ENCODE assay signal across 12 cellular contexts in the genomic region with DNA sequence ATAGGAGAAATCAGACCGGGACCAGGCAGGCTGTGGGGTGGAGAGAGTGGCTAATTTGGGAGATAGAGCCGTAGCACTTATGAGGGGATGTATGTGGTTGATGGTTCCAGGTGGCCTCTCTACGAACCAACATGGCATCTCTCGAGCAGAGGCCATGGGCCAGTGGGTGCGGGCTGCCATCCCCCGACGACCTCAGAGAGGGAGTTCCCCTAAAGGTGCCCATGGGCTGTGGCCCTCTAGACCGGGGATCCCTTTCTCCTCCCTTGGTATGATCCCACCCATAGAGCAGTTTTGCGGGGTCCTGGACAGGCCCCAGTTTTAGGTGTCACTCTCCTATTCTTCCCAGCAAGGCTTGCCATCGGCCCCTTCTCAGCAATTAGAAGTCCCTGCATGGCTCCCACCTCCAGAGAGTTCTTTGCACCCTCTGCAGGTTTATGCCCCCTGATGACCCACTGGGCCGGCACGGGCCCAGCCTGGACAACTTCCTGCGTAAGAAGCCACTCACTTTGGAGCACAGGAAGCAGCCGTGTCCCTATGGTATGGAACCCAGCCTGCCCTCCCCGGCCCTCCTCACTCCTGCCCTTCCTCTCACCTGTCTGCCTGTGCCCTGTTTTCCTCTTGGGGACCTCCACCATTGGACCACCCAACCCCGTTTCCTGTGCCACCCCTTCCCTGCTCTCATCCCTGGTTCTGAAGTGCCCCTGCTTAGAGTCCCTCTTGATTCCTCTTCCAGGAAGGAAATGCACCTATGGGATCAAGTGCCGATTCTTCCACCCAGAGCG. TPM values are rescaled to one million over a fixed set of nuclear protein-coding genes. Genes with fewer than 3 reads are reported as not detected.
A peak's percentile ranks its signal among the peaks of the same experiment; 100 is the strongest.
DNase-seq lines count a peak whose midpoint lies in the region; ATAC-seq and TF ChIP-seq lines count a peak whose summit lies in the region.
"Had no signal": no experiment of that assay in that cellular context is flagged by ENCODE, and none has a peak within 500 bp of the region (broad histone marks: within the 10 kb centered on the region; RNA-seq: fewer than 3 reads in every experiment).

No MANE protein-coding gene starts in this region.

- H3K4me3 Mint-ChIP-seq in activated CD8-positive, alpha-beta memory T cell treated with anti-CD3 and anti-CD28 coated beads, Interleukin-2, amount 10 ng/mL, durations not matched to agents 7 days and 5 days = no peak overlapping the region
- H3K4me3 Mint-ChIP-seq: nephron progenitor cell had no signal

- H3K27me3 ChIP-seq in RWPE2 (ENCODE audit: insufficient read depth, poor library complexity, severe bottlenecking) (no peaks in the 10 kb centered on the region), gastrocnemius medialis (no peaks in the 10 kb centered on the region)
- H3K27me3 ChIP-seq in effector memory CD4-positive, alpha-beta T cell (replicated peaks; ENCODE audit: control insufficient read depth, insufficient read depth, low read length, poor library complexity, severe bottlenecking) = no peaks in the 10 kb centered on the region

- H3K4me1 Mint-ChIP-seq in activated CD8-positive, alpha-beta memory T cell treated with anti-CD3 and anti-CD28 coated beads, Interleukin-2, amount 10 ng/mL, durations not matched to agents 7 days and 5 days = peaks cover 44% of the 10 kb centered on the region

- in situ Hi-C loops in gastrocnemius medialis (cut with MboI; ENCODE audit: low sequenced_read_pairs in 4 of 4) = no loop called here

- ATAC-seq in activated CD8-positive, alpha-beta memory T cell treated with anti-CD3 and anti-CD28 coated beads, Interleukin-2, amount 10 ng/mL, durations not matched to agents 7 days and 5 days = no peak
- ATAC-seq in RWPE2 (ENCODE audit: low read depth) (no peak), gastrocnemius medialis (no peak), HG03280 (IDR thresholded peaks at IDR 0.05; ENCODE audit: unreplicated experiment) (no peak), HG03039 (IDR thresholded peaks at IDR 0.05; ENCODE audit: unreplicated experiment) (no peak), HG02970 (IDR thresholded peaks at IDR 0.05; ENCODE audit: low FRiP score, unreplicated experiment) (no peak)

- intact Hi-C loops in gastrocnemius medialis (cut with DNase I; ENCODE audit: low total_unique reads) = no loop called here

- H3K9me3 ChIP-seq in RWPE2 (ENCODE audit: severe bottlenecking) = no peaks in the 10 kb centered on the region
- no peaks in the 10 kb centered on the region for H3K9me3 ChIP-seq in effector memory CD4-positive, alpha-beta T cell (ENCODE audit: control insufficient read depth, low read length)
- H3K9me3 ChIP-seq in gastrocnemius medialis = no peaks in the 10 kb centered on the region

- H3K9me3 Mint-ChIP-seq in activated CD8-positive, alpha-beta memory T cell treated with anti-CD3 and anti-CD28 coated beads, Interleukin-2, amount 10 ng/mL, durations not matched to agents 7 days and 5 days (ENCODE audit: low read depth) = no peaks in the 10 kb centered on the region
- H3K9me3 Mint-ChIP-seq: nephron progenitor cell had no signal

- H3K36me3 Mint-ChIP-seq in activated CD8-positive, alpha-beta memory T cell treated with anti-CD3 and anti-CD28 coated beads, Interleukin-2, amount 10 ng/mL, durations not matched to agents 7 days and 5 days = peaks cover 40% of the 10 kb centered on the region

- H3K36me3 ChIP-seq in RWPE2 (ENCODE audit: low read depth) (peaks cover 73% of the 10 kb centered on the region), gastrocnemius medialis (peaks cover 3 to 54% of the 10 kb centered on the region in 2 donors)
- peaks cover 59% of the 10 kb centered on the region for H3K36me3 ChIP-seq in effector memory CD4-positive, alpha-beta T cell (ENCODE audit: control insufficient read depth, insufficient read depth, low read length)

- TF ChIP-seq CTCF in RWPE2 (IDR thresholded peaks at IDR 0.05; ENCODE audit: poor library complexity, severe bottlenecking) = no peak
- TF ChIP-seq CTCF in gastrocnemius medialis (IDR thresholded peaks at IDR 0.05 in 4 of 5, conservative IDR thresholded peaks at IDR 0.05 in 1 of 5) = no peak

- H3K27ac Mint-ChIP-seq in activated CD8-positive, alpha-beta memory T cell treated with anti-CD3 and anti-CD28 coated beads, Interleukin-2, amount 10 ng/mL, durations not matched to agents 7 days and 5 days = peak overlapping the region; percentile 97
- H3K27ac Mint-ChIP-seq: nephron progenitor cell had no signal

- H3K27me3 Mint-ChIP-seq in activated CD8-positive, alpha-beta memory T cell treated with anti-CD3 and anti-CD28 coated beads, Interleukin-2, amount 10 ng/mL, durations not matched to agents 7 days and 5 days = no peaks in the 10 kb centered on the region

- H3K27ac ChIP-seq in RWPE2 (ENCODE audit: poor library complexity, severe bottlenecking) = peak overlapping the region; percentile 98
- H3K27ac ChIP-seq in effector memory CD4-positive, alpha-beta T cell (ENCODE audit: insufficient read depth, low read length, poor library complexity, severe bottlenecking) = peak overlapping the region; percentile 99
- peak overlapping the region; percentile 89 to 98 (median 97) for H3K27ac ChIP-seq in gastrocnemius medialis

- DNase-seq in activated CD8-positive, alpha-beta memory T cell treated with anti-CD3 and anti-CD28 coated beads, Interleukin-2, amount 10 ng/mL, durations not matched to agents 7 days and 5 days = peak; percentile 37
- DNase-seq in activated CD8-positive, alpha-beta memory T cell treated with anti-CD3 and anti-CD28 coated beads, Interleukin-2, amount 50 U/mL, for 48 hours = no peak
- no peak for DNase-seq in RWPE2 (ENCODE audit: low spot score)
- no peak for DNase-seq in effector memory CD4-positive, alpha-beta T cell
- DNase-seq in gastrocnemius medialis = no peak
- DNase-seq: DMS79 treated with DMSO at 0.1 percent for 48 hours, MM.1S, nephron progenitor cell, SW 1271 had no signal

- H3K4me1 ChIP-seq in RWPE2 (ENCODE audit: insufficient read depth, poor library complexity, severe bottlenecking) (peaks cover 45% of the 10 kb centered on the region), gastrocnemius medialis (peaks cover 50 to 57% of the 10 kb centered on the region in 2 donors)
- peaks cover 40% of the 10 kb centered on the region for H3K4me1 ChIP-seq in effector memory CD4-positive, alpha-beta T cell (ENCODE audit: control insufficient read depth, insufficient read depth, low read length, poor library complexity, severe bottlenecking)

- no peak for TF ChIP-seq POLR2A in gastrocnemius medialis (IDR thresholded peaks at IDR 0.05)

- CTCF ChIA-PET in activated CD8-positive, alpha-beta memory T cell treated with anti-CD3 and anti-CD28 coated beads, Interleukin-2, amount 10 ng/mL, durations not matched to agents 7 days and 5 days (lab: Charles Lee) = no interaction called here

- H3K4me3 ChIP-seq in RWPE2 (ENCODE audit: severe bottlenecking) (no peak overlapping the region), gastrocnemius medialis (no peak overlapping the region)
- no peak overlapping the region for H3K4me3 ChIP-seq in effector memory CD4-positive, alpha-beta T cell (ENCODE audit: insufficient read depth, low read depth, low read length, poor library complexity, severe bottlenecking)

RNA-seq across cellular contexts. Expression of a gene that starts 7.8 kb away (rescaled TPM):
- total RNA-seq in activated CD8-positive, alpha-beta memory T cell treated with anti-CD3 and anti-CD28 coated beads, Interleukin-2, amount 10 ng/mL, durations not matched to agents 7 days and 5 days = 10 to 100 TPM; 20.9 to 35.4 TPM
- 10 to 100 TPM in 1 of 4 donors, 1 to 10 TPM in 3; 5.3 to 27.1 (median 8.6) TPM for total RNA-seq in gastrocnemius medialis

RNA-seq across cellular contexts. Expression of a gene that starts 32.4 kb away (rescaled TPM):
- total RNA-seq in activated CD8-positive, alpha-beta memory T cell treated with anti-CD3 and anti-CD28 coated beads, Interleukin-2, amount 10 ng/mL, durations not matched to agents 7 days and 5 days = 10 to 100 TPM; 63.2 to 80.7 TPM
- 10 to 100 TPM; 72.1 to 81.0 (median 74.5) TPM for total RNA-seq in gastrocnemius medialis
